ENCODE assay signal across 9 cellular contexts in the genomic region with DNA sequence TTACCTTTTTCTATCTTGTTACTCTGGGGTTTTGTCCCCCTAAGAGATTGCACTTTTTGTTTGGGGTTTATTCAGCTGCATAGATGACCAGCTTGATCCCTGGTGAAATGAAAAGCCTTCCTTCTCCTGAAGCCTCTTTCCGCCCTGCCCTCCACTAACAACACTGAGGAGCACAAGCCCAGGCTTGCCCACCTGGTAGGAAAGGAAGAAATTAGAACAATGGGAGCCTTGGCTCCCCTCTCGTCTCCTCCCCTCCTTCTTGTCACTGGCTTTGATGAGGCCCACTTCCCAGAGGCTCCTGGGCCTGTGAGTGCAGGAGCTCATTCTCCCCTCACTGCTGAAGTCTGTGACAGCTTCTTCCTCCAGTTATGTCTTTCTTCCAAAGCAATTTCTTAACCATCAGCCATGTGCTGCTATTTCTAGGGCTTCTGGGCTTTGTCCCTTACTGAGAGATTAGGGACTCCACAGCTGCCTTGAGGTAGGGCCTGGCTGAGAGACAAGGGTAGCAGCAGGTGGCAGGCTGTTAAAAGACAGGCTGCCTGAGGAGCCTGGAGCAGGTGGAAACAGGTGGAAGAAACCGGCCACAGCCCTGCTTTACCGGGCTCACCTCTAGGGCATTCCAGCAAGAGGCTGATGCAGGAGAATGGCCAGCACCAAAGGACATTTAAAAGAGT. TPM values are rescaled to one million over a fixed set of nuclear protein-coding genes. Genes with fewer than 3 reads are reported as not detected.
DNase-seq lines count a peak whose midpoint lies in the region; ATAC-seq and FAIRE-seq lines count a peak whose summit lies in the region.
"Had no signal": no experiment of that assay in that cellular context is flagged by ENCODE, and none has a peak within 500 bp of the region (broad histone marks: within the 10 kb centered on the region; RNA-seq: fewer than 3 reads in every experiment).

No MANE protein-coding gene starts in this region.

- no peak overlapping the region for H3K4me3 Mint-ChIP-seq in activated naive CD4-positive, alpha-beta T cell treated with anti-CD3 and anti-CD28 coated beads, Interleukin-2, amount 50 U/mL, for 24 hours
- no peak overlapping the region for H3K4me3 Mint-ChIP-seq in T-cell

- no peaks in the 10 kb centered on the region for H3K9me3 Mint-ChIP-seq in activated naive CD4-positive, alpha-beta T cell treated with anti-CD3 and anti-CD28 coated beads, Interleukin-2, amount 50 U/mL, for 24 hours
- H3K9me3 Mint-ChIP-seq in T-cell: no peaks in the 10 kb centered on the region

- no peaks in the 10 kb centered on the region for H3K27me3 Mint-ChIP-seq in activated naive CD4-positive, alpha-beta T cell treated with anti-CD3 and anti-CD28 coated beads, Interleukin-2, amount 50 U/mL, for 24 hours
- H3K27me3 Mint-ChIP-seq in T-cell: no peaks in the 10 kb centered on the region

- POLR2A ChIA-PET in T-cell (lab: Charles Lee): no interaction called here

- DNase-seq in activated naive CD4-positive, alpha-beta T cell treated with Interleukin-2 at 50 U/mL for 16 hours: no peak
- no peak for DNase-seq in T-cell
- peak; percentile 77 for DNase-seq in iPS-NIHi11 (ENCODE audit: low spot score)
- peak; percentile 68 for DNase-seq in ureter (ENCODE audit: low spot score)
- no peak for DNase-seq in RCC 7860 (ENCODE audit: low spot score)
- DNase-seq in HCEC 1CT: no peak

- peaks cover 19% of the 10 kb centered on the region for H3K36me3 Mint-ChIP-seq in activated naive CD4-positive, alpha-beta T cell treated with anti-CD3 and anti-CD28 coated beads, Interleukin-2, amount 50 U/mL, for 24 hours
- H3K36me3 Mint-ChIP-seq in T-cell: peaks cover 41% of the 10 kb centered on the region

- H3K4me1 Mint-ChIP-seq in activated naive CD4-positive, alpha-beta T cell treated with anti-CD3 and anti-CD28 coated beads, Interleukin-2, amount 50 U/mL, for 24 hours: peaks cover 51% of the 10 kb centered on the region
- peaks cover 49 to 54% (median 50%) of the 10 kb centered on the region in 3 donors for H3K4me1 Mint-ChIP-seq in T-cell

- FAIRE-seq in RCC 7860 (lab: Jason Lieb, UNC): no peak

- H3K27ac Mint-ChIP-seq in activated naive CD4-positive, alpha-beta T cell treated with anti-CD3 and anti-CD28 coated beads, Interleukin-2, amount 50 U/mL, for 24 hours: peak overlapping the region; percentile 84
- peak overlapping the region; percentile 68 to 88 for H3K27ac Mint-ChIP-seq in T-cell

- CTCF ChIA-PET in T-cell (lab: Charles Lee): interaction anchor here (0.6 kb wide), 3 partner anchors 85 to 473 kb away, joined by 3 to 7 read pairs (median 3); no protein-coding TSS in a partner anchor

- no peak for ATAC-seq in T-cell (replicated peaks in 1 of 4)
- no peak for ATAC-seq in GM21423 (IDR thresholded peaks at IDR 0.05; ENCODE audit: unreplicated experiment)
- ATAC-seq: Panc1 had no signal

RNA-seq across cellular contexts. Expression of a gene that starts 53.7 kb away (rescaled TPM):
- total RNA-seq in T-cell (1,000 to 10,000 TPM in 2 of 5 donors, 100 to 1,000 TPM in 3; 788 to 1,543 (median 848) TPM), ureter (377 TPM)

Comparison
In these comparisons a context has a peak if more than half of its experiments do, and no peak if none do; other contexts are left out.
1. DNase-seq: peak in iPS-NIHi11 (single experiment) and ureter (single experiment); none in activated naive CD4-positive, alpha-beta T cell treated with Interleukin-2 at 50 U/mL for 16 hours (single experiment), T-cell (0 of 34), RCC 7860 (single experiment) and HCEC 1CT (single experiment).